Comparison of ENCODE assay signal across 22 cellular contexts in the genomic region with DNA sequence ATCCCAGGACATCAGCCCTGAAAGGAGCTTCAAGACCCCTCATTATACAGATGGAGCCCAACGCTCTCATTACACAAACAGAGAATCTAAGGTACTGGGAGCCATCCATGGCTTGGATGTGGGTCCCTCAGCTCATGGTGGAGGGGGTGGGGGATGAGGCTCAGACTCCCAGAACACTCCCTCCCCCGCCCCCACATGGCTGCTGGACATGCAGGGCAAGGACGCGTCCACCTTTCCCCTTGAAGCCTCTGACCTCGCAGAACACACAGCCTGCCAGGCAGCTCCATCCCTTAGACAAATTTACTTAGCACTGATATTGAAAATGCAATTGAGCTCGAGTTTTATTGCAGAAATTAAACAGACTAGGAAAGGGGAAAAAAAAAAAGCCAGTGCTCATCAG.
DNase-seq lines count a peak whose midpoint lies in the region; ATAC-seq and TF ChIP-seq lines count a peak whose summit lies in the region.
"Had no signal": no experiment of that assay in that cellular context is flagged by ENCODE, and none has a peak within 500 bp of the region (broad histone marks: within the 10 kb centered on the region; RNA-seq: fewer than 3 reads in every experiment).

No MANE protein-coding gene starts in this region.

- peaks cover 0 to 21% (median 0%) of the 10 kb centered on the region in 9 donors for H3K4me1 ChIP-seq in heart right ventricle
- H3K4me1 ChIP-seq in gastroesophageal sphincter: peaks cover 0 to 7% (median 0%) of the 10 kb centered on the region in 3 donors
- peaks cover 5 to 8% of the 10 kb centered on the region in 2 donors for H3K4me1 ChIP-seq in uterus

- no peak overlapping the region for H3K4me3 Mint-ChIP-seq in osteocyte (ENCODE audit: unreplicated experiment)
- H3K4me3 Mint-ChIP-seq in activated T-helper 2 cell treated with anti-CD3 and anti-CD28 coated beads, Interferon-gamma antibody, Interleukin-2, Interleukin-4, amounts not matched to agents 10 μg/mL and 5 μg/mL and 100 μg/mL, durations not matched to agents 14 hours and 24 hours and 36 hours (ENCODE audit: low read depth): no peak overlapping the region
- no peak overlapping the region for H3K4me3 Mint-ChIP-seq in natural killer cell
- H3K4me3 Mint-ChIP-seq: activated CD4-positive, alpha-beta T cell treated with anti-CD3 and anti-CD28 coated beads, Interleukin-2, amount 10 ng/mL, durations not matched to agents 7 days and 5 days; activated naive CD4-positive, alpha-beta T cell treated with anti-CD3 and anti-CD28 coated beads, Interleukin-2, amount 10 ng/mL, durations not matched to agents 7 days and 5 days; mesothelial cell of epicardium; natural killer cell treated with Interleukin-12 subunit alpha and Interleukin-12 subunit beta and Interleukin-15 and Interleukin-18, amount 100 ng/mL, for 72 hours had no signal

- no peak for TF ChIP-seq CTCF in heart right ventricle (IDR thresholded peaks at IDR 0.05)
- TF ChIP-seq CTCF in gastroesophageal sphincter (IDR thresholded peaks at IDR 0.05): no peak
- TF ChIP-seq CTCF in osteocyte (IDR thresholded peaks at IDR 0.05): no peak
- no peak for TF ChIP-seq CTCF in uterus (IDR thresholded peaks at IDR 0.05)
- no peak for TF ChIP-seq CTCF in natural killer cell (IDR thresholded peaks at IDR 0.05)

- DNase-seq in heart right ventricle: no peak
- no peak for DNase-seq in cardiac septum (ENCODE audit: low spot score)
- no peak for DNase-seq in osteocyte (ENCODE audit: extremely low spot score, unreplicated experiment)
- peak; percentile 67 to 80 for DNase-seq in uterus
- DNase-seq in activated T-helper 2 cell treated with anti-CD3 and anti-CD28 coated beads, Interferon-gamma antibody, Interleukin-2, Interleukin-4, amounts not matched to agents 10 μg/mL and 5 μg/mL and 100 μg/mL, durations not matched to agents 14 hours and 24 hours and 36 hours (ENCODE audit: low spot score): no peak
- DNase-seq in natural killer cell: no peak
- DNase-seq: activated CD4-positive, alpha-beta T cell treated with anti-CD3 and anti-CD28 coated beads, Interleukin-2, amount 10 ng/mL, durations not matched to agents 7 days and 5 days; activated naive CD4-positive, alpha-beta T cell treated with anti-CD3 and anti-CD28 coated beads, Interleukin-2, amount 10 ng/mL, durations not matched to agents 7 days and 5 days; activated T-cell treated with anti-CD3 and anti-CD28 coated beads, Interleukin-2, amount 50 U/mL, for 48 hours; C1 segment of cervical spinal cord; caudate nucleus; DMS79 treated with DMSO at 0.1 percent for 48 hours; NCI-H1048; NCI-H1930; RPMI8226; stimulated activated CD4-positive, alpha-beta T cell treated with anti-CD3 and anti-CD28 coated beads, Interleukin-1b, Interleukin-23, amount 100 ng/mL, for 48 hours; WERI-Rb-1 had no signal

- H3K9me3 ChIP-seq in heart right ventricle: peaks cover 0 to 30% (median 13%) of the 10 kb centered on the region in 11 donors
- H3K9me3 ChIP-seq in gastroesophageal sphincter: peaks cover 0 to 23% (median 0%) of the 10 kb centered on the region in 3 donors
- peaks cover 4 to 6% of the 10 kb centered on the region in 2 donors for H3K9me3 ChIP-seq in uterus

- ATAC-seq in heart right ventricle: peak in 1 of 8 donors; percentile 17
- ATAC-seq in gastroesophageal sphincter: no peak
- no peak for ATAC-seq in natural killer cell
- no peak for ATAC-seq in HG03108 (IDR thresholded peaks at IDR 0.05; ENCODE audit: unreplicated experiment)
- ATAC-seq: natural killer cell treated with Interleukin-12 subunit alpha and Interleukin-12 subunit beta and Interleukin-15 and Interleukin-18, amount 100 ng/mL, for 72 hours had no signal

- H3K27ac Mint-ChIP-seq in osteocyte (ENCODE audit: unreplicated experiment) (peak overlapping the region; percentile 79), natural killer cell (no peak overlapping the region)
- no peak overlapping the region for H3K27ac Mint-ChIP-seq in activated T-helper 2 cell treated with anti-CD3 and anti-CD28 coated beads, Interferon-gamma antibody, Interleukin-2, Interleukin-4, amounts not matched to agents 10 μg/mL and 5 μg/mL and 100 μg/mL, durations not matched to agents 14 hours and 24 hours and 36 hours
- H3K27ac Mint-ChIP-seq: activated CD4-positive, alpha-beta T cell treated with anti-CD3 and anti-CD28 coated beads, Interleukin-2, amount 10 ng/mL, durations not matched to agents 7 days and 5 days; activated naive CD4-positive, alpha-beta T cell treated with anti-CD3 and anti-CD28 coated beads, Interleukin-2, amount 10 ng/mL, durations not matched to agents 7 days and 5 days; natural killer cell treated with Interleukin-12 subunit alpha and Interleukin-12 subunit beta and Interleukin-15 and Interleukin-18, amount 100 ng/mL, for 72 hours had no signal

- H3K4me1 Mint-ChIP-seq in osteocyte (ENCODE audit: unreplicated experiment) (peaks cover 15% of the 10 kb centered on the region), natural killer cell (no peaks in the 10 kb centered on the region)
- no peaks in the 10 kb centered on the region for H3K4me1 Mint-ChIP-seq in activated T-helper 2 cell treated with anti-CD3 and anti-CD28 coated beads, Interferon-gamma antibody, Interleukin-2, Interleukin-4, amounts not matched to agents 10 μg/mL and 5 μg/mL and 100 μg/mL, durations not matched to agents 14 hours and 24 hours and 36 hours (ENCODE audit: low read depth)
- H3K4me1 Mint-ChIP-seq: activated CD4-positive, alpha-beta T cell treated with anti-CD3 and anti-CD28 coated beads, Interleukin-2, amount 10 ng/mL, durations not matched to agents 7 days and 5 days; activated naive CD4-positive, alpha-beta T cell treated with anti-CD3 and anti-CD28 coated beads, Interleukin-2, amount 10 ng/mL, durations not matched to agents 7 days and 5 days had no signal

- H3K36me3 Mint-ChIP-seq in osteocyte (ENCODE audit: unreplicated experiment) (peaks cover 9% of the 10 kb centered on the region), natural killer cell (peaks cover 12% of the 10 kb centered on the region)
- H3K36me3 Mint-ChIP-seq in activated T-helper 2 cell treated with anti-CD3 and anti-CD28 coated beads, Interferon-gamma antibody, Interleukin-2, Interleukin-4, amounts not matched to agents 10 μg/mL and 5 μg/mL and 100 μg/mL, durations not matched to agents 14 hours and 24 hours and 36 hours (ENCODE audit: low read depth): no peaks in the 10 kb centered on the region
- H3K36me3 Mint-ChIP-seq: activated naive CD4-positive, alpha-beta T cell treated with anti-CD3 and anti-CD28 coated beads, Interleukin-2, amount 10 ng/mL, durations not matched to agents 7 days and 5 days had no signal

- no peak for TF ChIP-seq POLR2A in gastroesophageal sphincter (IDR thresholded peaks at IDR 0.05)
- no peak for TF ChIP-seq POLR2A in uterus (IDR thresholded peaks at IDR 0.05)

- no peaks in the 10 kb centered on the region for H3K27me3 Mint-ChIP-seq in osteocyte (ENCODE audit: unreplicated experiment)
- no peaks in the 10 kb centered on the region for H3K27me3 Mint-ChIP-seq in activated T-helper 2 cell treated with anti-CD3 and anti-CD28 coated beads, Interferon-gamma antibody, Interleukin-2, Interleukin-4, amounts not matched to agents 10 μg/mL and 5 μg/mL and 100 μg/mL, durations not matched to agents 14 hours and 24 hours and 36 hours (ENCODE audit: low read depth)
- no peaks in the 10 kb centered on the region for H3K27me3 Mint-ChIP-seq in natural killer cell (ENCODE audit: low read depth in 2 of 2)
- H3K27me3 Mint-ChIP-seq: activated CD4-positive, alpha-beta T cell treated with anti-CD3 and anti-CD28 coated beads, Interleukin-2, amount 10 ng/mL, durations not matched to agents 7 days and 5 days had no signal

- H3K4me3 ChIP-seq in heart right ventricle (peak overlapping the region in 1 of 10 donors; percentile 17), gastroesophageal sphincter (peak overlapping the region in 1 of 2 donors; percentile 18), uterus (peak overlapping the region; percentile 14 to 26)
- H3K4me3 ChIP-seq: skin epidermis had no signal

- H3K27me3 ChIP-seq in heart right ventricle: no peaks in the 10 kb centered on the region
- no peaks in the 10 kb centered on the region for H3K27me3 ChIP-seq in gastroesophageal sphincter
- no peaks in the 10 kb centered on the region for H3K27me3 ChIP-seq in uterus

- H3K9me3 Mint-ChIP-seq in osteocyte (ENCODE audit: unreplicated experiment) (peaks cover 16% of the 10 kb centered on the region), natural killer cell (peaks cover 6 to 10% of the 10 kb centered on the region in 2 donors)
- H3K9me3 Mint-ChIP-seq in activated T-helper 2 cell treated with anti-CD3 and anti-CD28 coated beads, Interferon-gamma antibody, Interleukin-2, Interleukin-4, amounts not matched to agents 10 μg/mL and 5 μg/mL and 100 μg/mL, durations not matched to agents 14 hours and 24 hours and 36 hours: peaks cover 14% of the 10 kb centered on the region

- WGBS in heart right ventricle, 2 donors: 68 to 78% methylated on average over 6 of the region's 6 CpGs
- WGBS in gastroesophageal sphincter (ENCODE audit: low coverage in 1 of 2), 2 donors: 45 to 64% methylated on average over 3 to 4 of the region's 6 CpGs

- peak overlapping the region in 9 of 10 donors; percentile 27 to 67 (median 48) for H3K27ac ChIP-seq in heart right ventricle
- peak overlapping the region in 3 of 4 donors; percentile 42 to 68 (median 54) for H3K27ac ChIP-seq in gastroesophageal sphincter
- peak overlapping the region; percentile 92 to 94 for H3K27ac ChIP-seq in uterus
- H3K27ac ChIP-seq: WERI-Rb-1 had no signal

- TF ChIP-seq EP300 in gastroesophageal sphincter (IDR thresholded peaks at IDR 0.05): no peak

- H3K36me3 ChIP-seq in heart right ventricle (peaks cover 0 to 5% (median 0%) of the 10 kb centered on the region in 9 donors), gastroesophageal sphincter (no peaks in the 10 kb centered on the region), uterus (no peaks in the 10 kb centered on the region)
- H3K36me3 ChIP-seq: WERI-Rb-1 had no signal

- intact Hi-C loops in heart right ventricle (cut with DNase I): loop anchor here in 1 of 10 donors (10.0 kb wide), 1 partner anchor 93 kb away; no protein-coding TSS in a partner anchor
- intact Hi-C loops in cardiac septum (cut with DNase I): no loop called here
- intact Hi-C loops in uterus (cut with DNase I; ENCODE audit: low total_unique reads): no loop called here
- intact Hi-C loops in activated T-helper 2 cell treated with anti-CD3 and anti-CD28 coated beads, Interferon-gamma antibody, Interleukin-2, Interleukin-4, amounts not matched to agents 10 μg/mL and 5 μg/mL and 100 μg/mL, durations not matched to agents 14 hours and 24 hours and 36 hours (cut with micrococcal nuclease): no loop called here
- intact Hi-C loops in natural killer cell (cut with micrococcal nuclease): no loop called here

Comparison
In these comparisons a context has a peak if more than half of its experiments do, and no peak if none do; other contexts are left out.
1. DNase-seq: peak in uterus (2 of 2); none in heart right ventricle (0 of 2), cardiac septum (single experiment), osteocyte (single experiment), activated T-helper 2 cell treated with anti-CD3 and anti-CD28 coated beads, Interferon-gamma antibody, Interleukin-2, Interleukin-4, amounts not matched to agents 10 μg/mL and 5 μg/mL and 100 μg/mL, durations not matched to agents 14 hours and 24 hours and 36 hours (single experiment) and natural killer cell (single experiment).
2. Peak in every context shown above with its lines, with median percentiles within 50 percentile points of each other: H3K27ac ChIP-seq.